Comparison of ENCODE assay signal across 1 cellular context in the genomic region with DNA sequence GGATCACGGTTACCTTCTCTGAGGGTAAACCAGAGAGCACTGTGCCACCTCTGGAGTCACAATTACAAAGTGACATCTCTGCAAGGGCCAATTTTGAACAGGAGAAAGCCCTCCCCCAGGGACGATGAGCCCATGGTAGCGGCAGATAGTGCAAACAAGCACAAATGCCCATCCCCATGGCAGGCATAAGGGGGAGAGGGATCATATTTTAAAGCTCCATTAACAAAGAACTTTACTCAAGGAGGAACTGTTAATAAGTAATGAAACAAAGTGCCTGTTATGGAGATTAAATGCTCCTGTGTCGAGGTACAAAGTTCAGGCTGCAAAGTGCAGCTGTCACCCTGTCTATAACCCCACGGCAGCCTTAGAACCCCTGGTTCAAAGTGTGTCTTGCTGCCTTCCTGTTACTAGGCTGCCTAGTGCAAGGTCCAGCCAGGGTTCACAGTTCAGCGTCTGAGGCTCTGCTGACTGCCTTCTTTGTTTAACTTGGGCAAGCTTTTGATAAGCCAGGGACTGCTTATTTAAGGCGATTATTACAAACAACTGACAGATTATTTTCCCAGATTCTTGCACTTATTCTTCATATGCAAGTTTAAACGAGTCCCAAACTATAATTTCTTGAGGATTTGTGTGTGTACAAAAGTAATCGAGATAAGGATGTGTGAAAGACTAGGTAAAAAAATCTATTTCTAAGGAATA.
TF ChIP-seq lines count a peak whose summit lies in the region.

No MANE protein-coding gene starts in this region.

TF ChIP-seq in HepG2, 621 proteins besides CTCF, POLR2A, EP300 and RAD21 (continued from another document and continues in another):
- TF ChIP-seq SP2 (CRISPR knock-in tag; IDR thresholded peaks at IDR 0.05), result no peak
- no peak for TF ChIP-seq ISX (CRISPR knock-in tag; conservative IDR thresholded peaks at IDR 0.05)
- no peak for TF ChIP-seq CAMTA2 (CRISPR knock-in tag; IDR thresholded peaks at IDR 0.05; ENCODE audit: borderline replicate concordance)
- no peak for TF ChIP-seq GPN1 (CRISPR knock-in tag; IDR thresholded peaks at IDR 0.05; ENCODE audit: borderline replicate concordance)
- no peak for TF ChIP-seq ZFP36L1 (CRISPR knock-in tag; IDR thresholded peaks at IDR 0.05)
- no peak for TF ChIP-seq ZNF562 (CRISPR knock-in tag; IDR thresholded peaks at IDR 0.05; ENCODE audit: borderline replicate concordance)
- TF ChIP-seq, protein P1, sequence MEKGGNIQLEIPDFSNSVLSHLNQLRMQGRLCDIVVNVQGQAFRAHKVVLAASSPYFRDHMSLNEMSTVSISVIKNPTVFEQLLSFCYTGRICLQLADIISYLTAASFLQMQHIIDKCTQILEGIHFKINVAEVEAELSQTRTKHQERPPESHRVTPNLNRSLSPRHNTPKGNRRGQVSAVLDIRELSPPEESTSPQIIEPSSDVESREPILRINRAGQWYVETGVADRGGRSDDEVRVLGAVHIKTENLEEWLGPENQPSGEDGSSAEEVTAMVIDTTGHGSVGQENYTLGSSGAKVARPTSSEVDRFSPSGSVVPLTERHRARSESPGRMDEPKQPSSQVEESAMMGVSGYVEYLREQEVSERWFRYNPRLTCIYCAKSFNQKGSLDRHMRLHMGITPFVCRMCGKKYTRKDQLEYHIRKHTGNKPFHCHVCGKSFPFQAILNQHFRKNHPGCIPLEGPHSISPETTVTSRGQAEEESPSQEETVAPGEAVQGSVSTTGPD (CRISPR knock-in tag; IDR thresholded peaks at IDR 0.05), result no peak
- no peak for TF ChIP-seq SOX6 (IDR thresholded peaks at IDR 0.05)
- TF ChIP-seq SOX6 (CRISPR knock-in tag; IDR thresholded peaks at IDR 0.05), result peak; percentile 99
- TF ChIP-seq, protein P2, sequence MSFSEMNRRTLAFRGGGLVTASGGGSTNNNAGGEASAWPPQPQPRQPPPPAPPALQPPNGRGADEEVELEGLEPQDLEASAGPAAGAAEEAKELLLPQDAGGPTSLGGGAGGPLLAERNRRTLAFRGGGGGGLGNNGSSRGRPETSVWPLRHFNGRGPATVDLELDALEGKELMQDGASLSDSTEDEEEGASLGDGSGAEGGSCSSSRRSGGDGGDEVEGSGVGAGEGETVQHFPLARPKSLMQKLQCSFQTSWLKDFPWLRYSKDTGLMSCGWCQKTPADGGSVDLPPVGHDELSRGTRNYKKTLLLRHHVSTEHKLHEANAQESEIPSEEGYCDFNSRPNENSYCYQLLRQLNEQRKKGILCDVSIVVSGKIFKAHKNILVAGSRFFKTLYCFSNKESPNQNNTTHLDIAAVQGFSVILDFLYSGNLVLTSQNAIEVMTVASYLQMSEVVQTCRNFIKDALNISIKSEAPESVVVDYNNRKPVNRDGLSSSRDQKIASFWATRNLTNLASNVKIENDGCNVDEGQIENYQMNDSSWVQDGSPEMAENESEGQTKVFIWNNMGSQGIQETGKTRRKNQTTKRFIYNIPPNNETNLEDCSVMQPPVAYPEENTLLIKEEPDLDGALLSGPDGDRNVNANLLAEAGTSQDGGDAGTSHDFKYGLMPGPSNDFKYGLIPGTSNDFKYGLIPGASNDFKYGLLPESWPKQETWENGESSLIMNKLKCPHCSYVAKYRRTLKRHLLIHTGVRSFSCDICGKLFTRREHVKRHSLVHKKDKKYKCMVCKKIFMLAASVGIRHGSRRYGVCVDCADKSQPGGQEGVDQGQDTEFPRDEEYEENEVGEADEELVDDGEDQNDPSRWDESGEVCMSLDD (CRISPR knock-in tag; IDR thresholded peaks at IDR 0.05; ENCODE audit: borderline replicate concordance), result peak; percentile 71; the same call in 1 of the 2 replicates
- peak; percentile 94; the same call in 1 of the 2 replicates for TF ChIP-seq ZBTB20 (CRISPR knock-in tag; IDR thresholded peaks at IDR 0.05; ENCODE audit: borderline replicate concordance, low read depth)
- TF ChIP-seq, protein P3, sequence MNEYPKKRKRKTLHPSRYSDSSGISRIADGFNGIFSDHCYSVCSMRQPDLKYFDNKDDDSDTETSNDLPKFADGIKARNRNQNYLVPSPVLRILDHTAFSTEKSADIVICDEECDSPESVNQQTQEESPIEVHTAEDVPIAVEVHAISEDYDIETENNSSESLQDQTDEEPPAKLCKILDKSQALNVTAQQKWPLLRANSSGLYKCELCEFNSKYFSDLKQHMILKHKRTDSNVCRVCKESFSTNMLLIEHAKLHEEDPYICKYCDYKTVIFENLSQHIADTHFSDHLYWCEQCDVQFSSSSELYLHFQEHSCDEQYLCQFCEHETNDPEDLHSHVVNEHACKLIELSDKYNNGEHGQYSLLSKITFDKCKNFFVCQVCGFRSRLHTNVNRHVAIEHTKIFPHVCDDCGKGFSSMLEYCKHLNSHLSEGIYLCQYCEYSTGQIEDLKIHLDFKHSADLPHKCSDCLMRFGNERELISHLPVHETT (CRISPR knock-in tag; conservative IDR thresholded peaks at IDR 0.05), result no peak
- peak; percentile 74; the same call in 1 of the 2 replicates for TF ChIP-seq ZNF552 (CRISPR knock-in tag; IDR thresholded peaks at IDR 0.05; ENCODE audit: borderline replicate concordance)
- no peak for TF ChIP-seq ZNF839 (CRISPR knock-in tag; IDR thresholded peaks at IDR 0.05; ENCODE audit: borderline replicate concordance)
- peak; percentile 78 for TF ChIP-seq ASH2L (IDR thresholded peaks at IDR 0.05; ENCODE audit: insufficient read length, low read depth, low read length)
- no peak for TF ChIP-seq ZNF256 (CRISPR knock-in tag; conservative IDR thresholded peaks at IDR 0.05)
- no peak for TF ChIP-seq HIVEP1 (CRISPR knock-in tag; IDR thresholded peaks at IDR 0.05)
- no peak for TF ChIP-seq HNRNPH1 (optimal IDR thresholded peaks at IDR 0.05; ENCODE audit: low read depth, low read length)
- TF ChIP-seq, protein P4, sequence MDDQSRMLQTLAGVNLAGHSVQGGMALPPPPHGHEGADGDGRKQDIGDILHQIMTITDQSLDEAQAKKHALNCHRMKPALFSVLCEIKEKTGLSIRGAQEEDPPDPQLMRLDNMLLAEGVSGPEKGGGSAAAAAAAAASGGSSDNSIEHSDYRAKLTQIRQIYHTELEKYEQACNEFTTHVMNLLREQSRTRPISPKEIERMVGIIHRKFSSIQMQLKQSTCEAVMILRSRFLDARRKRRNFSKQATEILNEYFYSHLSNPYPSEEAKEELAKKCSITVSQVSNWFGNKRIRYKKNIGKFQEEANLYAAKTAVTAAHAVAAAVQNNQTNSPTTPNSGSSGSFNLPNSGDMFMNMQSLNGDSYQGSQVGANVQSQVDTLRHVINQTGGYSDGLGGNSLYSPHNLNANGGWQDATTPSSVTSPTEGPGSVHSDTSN (CRISPR knock-in tag; IDR thresholded peaks at IDR 0.05; ENCODE audit: borderline replicate concordance), result no peak
- no peak for TF ChIP-seq ZNF33B (CRISPR knock-in tag; IDR thresholded peaks at IDR 0.05)
- TF ChIP-seq SMAD9 (CRISPR knock-in tag; IDR thresholded peaks at IDR 0.05), result no peak
- no peak for TF ChIP-seq SETDB1 (CRISPR knock-in tag; IDR thresholded peaks at IDR 0.05; ENCODE audit: borderline replicate concordance)
- no peak for TF ChIP-seq U2AF1 (optimal IDR thresholded peaks at IDR 0.05; ENCODE audit: low read depth, low read length)
- no peak for TF ChIP-seq GTF2F1 (IDR thresholded peaks at IDR 0.05; ENCODE audit: low read length)
- TF ChIP-seq MED13 (CRISPR knock-in tag; IDR thresholded peaks at IDR 0.05), result no peak; the same call in 1 of the 2 replicates
- TF ChIP-seq, protein P5, sequence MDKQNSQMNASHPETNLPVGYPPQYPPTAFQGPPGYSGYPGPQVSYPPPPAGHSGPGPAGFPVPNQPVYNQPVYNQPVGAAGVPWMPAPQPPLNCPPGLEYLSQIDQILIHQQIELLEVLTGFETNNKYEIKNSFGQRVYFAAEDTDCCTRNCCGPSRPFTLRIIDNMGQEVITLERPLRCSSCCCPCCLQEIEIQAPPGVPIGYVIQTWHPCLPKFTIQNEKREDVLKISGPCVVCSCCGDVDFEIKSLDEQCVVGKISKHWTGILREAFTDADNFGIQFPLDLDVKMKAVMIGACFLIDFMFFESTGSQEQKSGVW (CRISPR knock-in tag; IDR thresholded peaks at IDR 0.05; ENCODE audit: borderline replicate concordance), result no peak
- TF ChIP-seq, protein P6, sequence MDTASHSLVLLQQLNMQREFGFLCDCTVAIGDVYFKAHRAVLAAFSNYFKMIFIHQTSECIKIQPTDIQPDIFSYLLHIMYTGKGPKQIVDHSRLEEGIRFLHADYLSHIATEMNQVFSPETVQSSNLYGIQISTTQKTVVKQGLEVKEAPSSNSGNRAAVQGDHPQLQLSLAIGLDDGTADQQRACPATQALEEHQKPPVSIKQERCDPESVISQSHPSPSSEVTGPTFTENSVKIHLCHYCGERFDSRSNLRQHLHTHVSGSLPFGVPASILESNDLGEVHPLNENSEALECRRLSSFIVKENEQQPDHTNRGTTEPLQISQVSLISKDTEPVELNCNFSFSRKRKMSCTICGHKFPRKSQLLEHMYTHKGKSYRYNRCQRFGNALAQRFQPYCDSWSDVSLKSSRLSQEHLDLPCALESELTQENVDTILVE (CRISPR knock-in tag; IDR thresholded peaks at IDR 0.05), result peak; percentile 91
- TF ChIP-seq, protein P7, sequence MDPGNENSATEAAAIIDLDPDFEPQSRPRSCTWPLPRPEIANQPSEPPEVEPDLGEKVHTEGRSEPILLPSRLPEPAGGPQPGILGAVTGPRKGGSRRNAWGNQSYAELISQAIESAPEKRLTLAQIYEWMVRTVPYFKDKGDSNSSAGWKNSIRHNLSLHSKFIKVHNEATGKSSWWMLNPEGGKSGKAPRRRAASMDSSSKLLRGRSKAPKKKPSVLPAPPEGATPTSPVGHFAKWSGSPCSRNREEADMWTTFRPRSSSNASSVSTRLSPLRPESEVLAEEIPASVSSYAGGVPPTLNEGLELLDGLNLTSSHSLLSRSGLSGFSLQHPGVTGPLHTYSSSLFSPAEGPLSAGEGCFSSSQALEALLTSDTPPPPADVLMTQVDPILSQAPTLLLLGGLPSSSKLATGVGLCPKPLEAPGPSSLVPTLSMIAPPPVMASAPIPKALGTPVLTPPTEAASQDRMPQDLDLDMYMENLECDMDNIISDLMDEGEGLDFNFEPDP (CRISPR knock-in tag; conservative IDR thresholded peaks at IDR 0.05), result no peak
- peak; percentile 97 for TF ChIP-seq TBX2 (CRISPR knock-in tag; IDR thresholded peaks at IDR 0.05; ENCODE audit: borderline replicate concordance)
- no peak for TF ChIP-seq POLR2AphosphoS5 (IDR thresholded peaks at IDR 0.05; ENCODE audit: low read depth, low read length)
- TF ChIP-seq SIX1 (CRISPR knock-in tag; IDR thresholded peaks at IDR 0.05; ENCODE audit: borderline replicate concordance), result peak; percentile 84; the same call in 1 of the 2 replicates
- no peak for TF ChIP-seq TEAD2 (CRISPR knock-in tag; IDR thresholded peaks at IDR 0.05)
- TF ChIP-seq TAF15 (IDR thresholded peaks at IDR 0.05; ENCODE audit: low read depth, low read length, poor library complexity, severe bottlenecking), result no peak
- TF ChIP-seq, protein P8, sequence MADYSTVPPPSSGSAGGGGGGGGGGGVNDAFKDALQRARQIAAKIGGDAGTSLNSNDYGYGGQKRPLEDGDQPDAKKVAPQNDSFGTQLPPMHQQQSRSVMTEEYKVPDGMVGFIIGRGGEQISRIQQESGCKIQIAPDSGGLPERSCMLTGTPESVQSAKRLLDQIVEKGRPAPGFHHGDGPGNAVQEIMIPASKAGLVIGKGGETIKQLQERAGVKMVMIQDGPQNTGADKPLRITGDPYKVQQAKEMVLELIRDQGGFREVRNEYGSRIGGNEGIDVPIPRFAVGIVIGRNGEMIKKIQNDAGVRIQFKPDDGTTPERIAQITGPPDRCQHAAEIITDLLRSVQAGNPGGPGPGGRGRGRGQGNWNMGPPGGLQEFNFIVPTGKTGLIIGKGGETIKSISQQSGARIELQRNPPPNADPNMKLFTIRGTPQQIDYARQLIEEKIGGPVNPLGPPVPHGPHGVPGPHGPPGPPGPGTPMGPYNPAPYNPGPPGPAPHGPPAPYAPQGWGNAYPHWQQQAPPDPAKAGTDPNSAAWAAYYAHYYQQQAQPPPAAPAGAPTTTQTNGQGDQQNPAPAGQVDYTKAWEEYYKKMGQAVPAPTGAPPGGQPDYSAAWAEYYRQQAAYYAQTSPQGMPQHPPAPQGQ (CRISPR knock-in tag; IDR thresholded peaks at IDR 0.05; ENCODE audit: borderline replicate concordance), result peak; percentile 74; the same call in 1 of the 2 replicates
- TF ChIP-seq GTF3A (CRISPR knock-in tag; conservative IDR thresholded peaks at IDR 0.05), result no peak
- TF ChIP-seq ZMYM4 (CRISPR knock-in tag; IDR thresholded peaks at IDR 0.05), result peak; percentile 100
- TF ChIP-seq NCOR1 (IDR thresholded peaks at IDR 0.05; ENCODE audit: borderline replicate concordance, low read length), result peak; percentile 100
- TF ChIP-seq, protein P9, sequence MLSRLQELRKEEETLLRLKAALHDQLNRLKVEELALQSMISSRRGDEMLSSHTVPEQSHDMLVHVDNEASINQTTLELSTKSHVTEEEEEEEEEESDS (CRISPR knock-in tag; IDR thresholded peaks at IDR 0.05; ENCODE audit: borderline replicate concordance), result no peak
- TF ChIP-seq ZEB1 (IDR thresholded peaks at IDR 0.05; ENCODE audit: insufficient replicate concordance, low read depth), result no peak
- peak; percentile 92 for TF ChIP-seq PPARG (CRISPR knock-in tag; conservative IDR thresholded peaks at IDR 0.05)
- TF ChIP-seq, protein P10, sequence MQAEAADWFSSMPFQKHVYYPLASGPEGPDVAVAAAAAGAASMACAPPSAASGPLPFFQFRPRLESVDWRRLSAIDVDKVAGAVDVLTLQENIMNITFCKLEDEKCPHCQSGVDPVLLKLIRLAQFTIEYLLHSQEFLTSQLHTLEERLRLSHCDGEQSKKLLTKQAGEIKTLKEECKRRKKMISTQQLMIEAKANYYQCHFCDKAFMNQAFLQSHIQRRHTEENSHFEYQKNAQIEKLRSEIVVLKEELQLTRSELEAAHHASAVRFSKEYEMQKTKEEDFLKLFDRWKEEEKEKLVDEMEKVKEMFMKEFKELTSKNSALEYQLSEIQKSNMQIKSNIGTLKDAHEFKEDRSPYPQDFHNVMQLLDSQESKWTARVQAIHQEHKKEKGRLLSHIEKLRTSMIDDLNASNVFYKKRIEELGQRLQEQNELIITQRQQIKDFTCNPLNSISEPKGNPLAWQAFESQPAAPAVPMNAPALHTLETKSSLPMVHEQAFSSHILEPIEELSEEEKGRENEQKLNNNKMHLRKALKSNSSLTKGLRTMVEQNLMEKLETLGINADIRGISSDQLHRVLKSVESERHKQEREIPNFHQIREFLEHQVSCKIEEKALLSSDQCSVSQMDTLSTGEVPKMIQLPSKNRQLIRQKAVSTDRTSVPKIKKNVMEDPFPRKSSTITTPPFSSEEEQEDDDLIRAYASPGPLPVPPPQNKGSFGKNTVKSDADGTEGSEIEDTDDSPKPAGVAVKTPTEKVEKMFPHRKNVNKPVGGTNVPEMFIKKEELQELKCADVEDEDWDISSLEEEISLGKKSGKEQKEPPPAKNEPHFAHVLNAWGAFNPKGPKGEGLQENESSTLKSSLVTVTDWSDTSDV (CRISPR knock-in tag; IDR thresholded peaks at IDR 0.05), result no peak
